ENCODE assay signal across 2 cellular contexts in genomic region chr15:90187257-90187868, GRCh38.
TF ChIP-seq lines count a peak whose summit lies in the region.

No MANE protein-coding gene starts in this region.

TF ChIP-seq in K562, 482 proteins besides CTCF, POLR2A, EP300 and RAD21:
- TF ChIP-seq PRDM10 (IDR thresholded peaks at IDR 0.05; ENCODE audit: partially characterized antibody) (no peak), L3MBTL2 (IDR thresholded peaks at IDR 0.05) (no peak), XRCC3 (IDR thresholded peaks at IDR 0.05) (no peak), GABPB1 (CRISPR knock-in tag; IDR thresholded peaks at IDR 0.05) (no peak), ZNF174 (CRISPR knock-in tag; IDR thresholded peaks at IDR 0.05) (no peak), CCNT2 (IDR thresholded peaks at IDR 0.05; ENCODE audit: borderline replicate concordance, extremely low read depth, insufficient read length, low read depth, low read length) (no peak), SIN3B (IDR thresholded peaks at IDR 0.05; ENCODE audit: low read depth) (no peak)
- TF ChIP-seq, protein P1, sequence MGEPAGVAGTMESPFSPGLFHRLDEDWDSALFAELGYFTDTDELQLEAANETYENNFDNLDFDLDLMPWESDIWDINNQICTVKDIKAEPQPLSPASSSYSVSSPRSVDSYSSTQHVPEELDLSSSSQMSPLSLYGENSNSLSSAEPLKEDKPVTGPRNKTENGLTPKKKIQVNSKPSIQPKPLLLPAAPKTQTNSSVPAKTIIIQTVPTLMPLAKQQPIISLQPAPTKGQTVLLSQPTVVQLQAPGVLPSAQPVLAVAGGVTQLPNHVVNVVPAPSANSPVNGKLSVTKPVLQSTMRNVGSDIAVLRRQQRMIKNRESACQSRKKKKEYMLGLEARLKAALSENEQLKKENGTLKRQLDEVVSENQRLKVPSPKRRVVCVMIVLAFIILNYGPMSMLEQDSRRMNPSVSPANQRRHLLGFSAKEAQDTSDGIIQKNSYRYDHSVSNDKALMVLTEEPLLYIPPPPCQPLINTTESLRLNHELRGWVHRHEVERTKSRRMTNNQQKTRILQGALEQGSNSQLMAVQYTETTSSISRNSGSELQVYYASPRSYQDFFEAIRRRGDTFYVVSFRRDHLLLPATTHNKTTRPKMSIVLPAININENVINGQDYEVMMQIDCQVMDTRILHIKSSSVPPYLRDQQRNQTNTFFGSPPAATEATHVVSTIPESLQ (CRISPR knock-in tag; IDR thresholded peaks at IDR 0.05), result no peak

TF ChIP-seq in liver, 16 proteins besides CTCF, POLR2A, EP300 and RAD21:
- TF ChIP-seq GABPA (IDR thresholded peaks at IDR 0.05 in 1 of 2, conservative IDR thresholded peaks at IDR 0.05 in 1 of 2), result no peak
- no peak for TF ChIP-seq EGR1 (IDR thresholded peaks at IDR 0.05; ENCODE audit: low read depth in 2 of 2)
- no peak for TF ChIP-seq HNF4A (conservative IDR thresholded peaks at IDR 0.05)
- TF ChIP-seq HNF4G (IDR thresholded peaks at IDR 0.05), result no peak
- TF ChIP-seq YY1 (IDR thresholded peaks at IDR 0.05), result no peak
- no peak for TF ChIP-seq FOXA2 (IDR thresholded peaks at IDR 0.05)
- no peak for TF ChIP-seq TAF1 (conservative IDR thresholded peaks at IDR 0.05)
- no peak for TF ChIP-seq FOXA1 (IDR thresholded peaks at IDR 0.05)
- TF ChIP-seq, protein P2, sequence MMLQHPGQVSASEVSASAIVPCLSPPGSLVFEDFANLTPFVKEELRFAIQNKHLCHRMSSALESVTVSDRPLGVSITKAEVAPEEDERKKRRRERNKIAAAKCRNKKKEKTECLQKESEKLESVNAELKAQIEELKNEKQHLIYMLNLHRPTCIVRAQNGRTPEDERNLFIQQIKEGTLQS (IDR thresholded peaks at IDR 0.05), result no peak
- TF ChIP-seq, protein P3, sequence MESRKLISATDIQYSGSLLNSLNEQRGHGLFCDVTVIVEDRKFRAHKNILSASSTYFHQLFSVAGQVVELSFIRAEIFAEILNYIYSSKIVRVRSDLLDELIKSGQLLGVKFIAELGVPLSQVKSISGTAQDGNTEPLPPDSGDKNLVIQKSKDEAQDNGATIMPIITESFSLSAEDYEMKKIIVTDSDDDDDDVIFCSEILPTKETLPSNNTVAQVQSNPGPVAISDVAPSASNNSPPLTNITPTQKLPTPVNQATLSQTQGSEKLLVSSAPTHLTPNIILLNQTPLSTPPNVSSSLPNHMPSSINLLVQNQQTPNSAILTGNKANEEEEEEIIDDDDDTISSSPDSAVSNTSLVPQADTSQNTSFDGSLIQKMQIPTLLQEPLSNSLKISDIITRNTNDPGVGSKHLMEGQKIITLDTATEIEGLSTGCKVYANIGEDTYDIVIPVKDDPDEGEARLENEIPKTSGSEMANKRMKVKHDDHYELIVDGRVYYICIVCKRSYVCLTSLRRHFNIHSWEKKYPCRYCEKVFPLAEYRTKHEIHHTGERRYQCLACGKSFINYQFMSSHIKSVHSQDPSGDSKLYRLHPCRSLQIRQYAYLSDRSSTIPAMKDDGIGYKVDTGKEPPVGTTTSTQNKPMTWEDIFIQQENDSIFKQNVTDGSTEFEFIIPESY (IDR thresholded peaks at IDR 0.05), result no peak
- TF ChIP-seq SP1 (IDR thresholded peaks at IDR 0.05), result no peak
- TF ChIP-seq JUND (IDR thresholded peaks at IDR 0.05), result no peak
- TF ChIP-seq RXRA (IDR thresholded peaks at IDR 0.05), result no peak
- TF ChIP-seq, protein P4, sequence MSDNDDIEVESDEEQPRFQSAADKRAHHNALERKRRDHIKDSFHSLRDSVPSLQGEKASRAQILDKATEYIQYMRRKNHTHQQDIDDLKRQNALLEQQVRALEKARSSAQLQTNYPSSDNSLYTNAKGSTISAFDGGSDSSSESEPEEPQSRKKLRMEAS (IDR thresholded peaks at IDR 0.05), result no peak
- TF ChIP-seq NR2F2 (IDR thresholded peaks at IDR 0.05), result no peak
- TF ChIP-seq, protein P5, sequence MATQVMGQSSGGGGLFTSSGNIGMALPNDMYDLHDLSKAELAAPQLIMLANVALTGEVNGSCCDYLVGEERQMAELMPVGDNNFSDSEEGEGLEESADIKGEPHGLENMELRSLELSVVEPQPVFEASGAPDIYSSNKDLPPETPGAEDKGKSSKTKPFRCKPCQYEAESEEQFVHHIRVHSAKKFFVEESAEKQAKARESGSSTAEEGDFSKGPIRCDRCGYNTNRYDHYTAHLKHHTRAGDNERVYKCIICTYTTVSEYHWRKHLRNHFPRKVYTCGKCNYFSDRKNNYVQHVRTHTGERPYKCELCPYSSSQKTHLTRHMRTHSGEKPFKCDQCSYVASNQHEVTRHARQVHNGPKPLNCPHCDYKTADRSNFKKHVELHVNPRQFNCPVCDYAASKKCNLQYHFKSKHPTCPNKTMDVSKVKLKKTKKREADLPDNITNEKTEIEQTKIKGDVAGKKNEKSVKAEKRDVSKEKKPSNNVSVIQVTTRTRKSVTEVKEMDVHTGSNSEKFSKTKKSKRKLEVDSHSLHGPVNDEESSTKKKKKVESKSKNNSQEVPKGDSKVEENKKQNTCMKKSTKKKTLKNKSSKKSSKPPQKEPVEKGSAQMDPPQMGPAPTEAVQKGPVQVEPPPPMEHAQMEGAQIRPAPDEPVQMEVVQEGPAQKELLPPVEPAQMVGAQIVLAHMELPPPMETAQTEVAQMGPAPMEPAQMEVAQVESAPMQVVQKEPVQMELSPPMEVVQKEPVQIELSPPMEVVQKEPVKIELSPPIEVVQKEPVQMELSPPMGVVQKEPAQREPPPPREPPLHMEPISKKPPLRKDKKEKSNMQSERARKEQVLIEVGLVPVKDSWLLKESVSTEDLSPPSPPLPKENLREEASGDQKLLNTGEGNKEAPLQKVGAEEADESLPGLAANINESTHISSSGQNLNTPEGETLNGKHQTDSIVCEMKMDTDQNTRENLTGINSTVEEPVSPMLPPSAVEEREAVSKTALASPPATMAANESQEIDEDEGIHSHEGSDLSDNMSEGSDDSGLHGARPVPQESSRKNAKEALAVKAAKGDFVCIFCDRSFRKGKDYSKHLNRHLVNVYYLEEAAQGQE (IDR thresholded peaks at IDR 0.05), result no peak
